ENCODE assay signal across 8 cellular contexts in genomic region chr5:97009212-97009898, GRCh38.
DNase-seq lines count a peak whose midpoint lies in the region; ATAC-seq, FAIRE-seq and TF ChIP-seq lines count a peak whose summit lies in the region.

No MANE protein-coding gene starts in this region.

- peaks cover 0 to 5% of the 10 kb centered on the region in 2 donors for H3K4me1 ChIP-seq in adrenal gland (replicated peaks in 1 of 2)

- H3K27ac Mint-ChIP-seq in activated T-cell treated with anti-CD3 and anti-CD28 coated beads, Interleukin-2, amount 50 U/mL, for 72 hours, result peak overlapping the region; percentile 75
- H3K27ac Mint-ChIP-seq in activated T-helper 17 cell treated with anti-CD3 and anti-CD28 coated beads, Interleukin-2, amount 50 U/mL, for 72 hours, result peak overlapping the region; percentile 81

- H3K27me3 ChIP-seq in adrenal gland, result no peaks in the 10 kb centered on the region

- H3K27me3 Mint-ChIP-seq in activated T-cell treated with anti-CD3 and anti-CD28 coated beads, Interleukin-2, amount 50 U/mL, for 72 hours (ENCODE audit: low read depth), result no peaks in the 10 kb centered on the region
- H3K27me3 Mint-ChIP-seq in activated T-helper 17 cell treated with anti-CD3 and anti-CD28 coated beads, Interleukin-2, amount 50 U/mL, for 72 hours, result no peaks in the 10 kb centered on the region

- peak; percentile 41 to 56 for ATAC-seq in activated T-cell treated with anti-CD3 and anti-CD28 coated beads, Interleukin-2, amount 50 U/mL, for 72 hours (replicated peaks in 1 of 2)
- ATAC-seq in HG03354 (IDR thresholded peaks at IDR 0.05; ENCODE audit: poor library complexity, severe bottlenecking, unreplicated experiment) (peak; percentile 69), sciatic nerve (peak; percentile 36), GM18519 (IDR thresholded peaks at IDR 0.05; ENCODE audit: low FRiP score, unreplicated experiment) (no peak)
- peak; percentile 69 for ATAC-seq in activated T-helper 17 cell treated with anti-CD3 and anti-CD28 coated beads, Interleukin-2, amount 50 U/mL, for 72 hours (replicated peaks)

- peaks cover 21% of the 10 kb centered on the region for H3K4me1 Mint-ChIP-seq in activated T-cell treated with anti-CD3 and anti-CD28 coated beads, Interleukin-2, amount 50 U/mL, for 72 hours (ENCODE audit: low read depth)
- peaks cover 30% of the 10 kb centered on the region for H3K4me1 Mint-ChIP-seq in activated T-helper 17 cell treated with anti-CD3 and anti-CD28 coated beads, Interleukin-2, amount 50 U/mL, for 72 hours

- DNase-seq in activated T-cell treated with anti-CD3 and anti-CD28 coated beads, Interleukin-2, amount 50 U/mL, for 72 hours, result no peak
- no peak for DNase-seq in activated T-cell treated with anti-CD3 and anti-CD28 coated beads, Interleukin-2, amount 50 U/mL, for 1 hour
- DNase-seq in sciatic nerve (ENCODE audit: low spot score) (no peak), adrenal gland (no peak), H54 (ENCODE audit: insufficient read length, low spot score) (no peak)

- no peak for TF ChIP-seq CTCF in adrenal gland (IDR thresholded peaks at IDR 0.05)

- H3K36me3 Mint-ChIP-seq in activated T-cell treated with anti-CD3 and anti-CD28 coated beads, Interleukin-2, amount 50 U/mL, for 72 hours (ENCODE audit: insufficient read depth in 2 of 2), result peaks cover 9 to 10% of the 10 kb centered on the region in 2 donors
- H3K36me3 Mint-ChIP-seq in activated T-helper 17 cell treated with anti-CD3 and anti-CD28 coated beads, Interleukin-2, amount 50 U/mL, for 72 hours (ENCODE audit: low read depth), result peaks cover 64% of the 10 kb centered on the region

- H3K4me3 Mint-ChIP-seq in activated T-cell treated with anti-CD3 and anti-CD28 coated beads, Interleukin-2, amount 50 U/mL, for 72 hours, result peak overlapping the region; percentile 42 to 68
- H3K4me3 Mint-ChIP-seq in activated T-helper 17 cell treated with anti-CD3 and anti-CD28 coated beads, Interleukin-2, amount 50 U/mL, for 72 hours, result peak overlapping the region; percentile 49

- no peaks in the 10 kb centered on the region for H3K9me3 ChIP-seq in adrenal gland (replicated peaks in 1 of 3)

- intact Hi-C loops in sciatic nerve (cut with DNase I), result loop anchor here (10.0 kb wide), 1 partner anchor 155 kb away; no protein-coding TSS in a partner anchor
- intact Hi-C loops in adrenal gland (cut with DNase I), result no loop called here

- TF ChIP-seq POLR2A in adrenal gland (IDR thresholded peaks at IDR 0.05) (no peak), H54 (IDR thresholded peaks at IDR 0.05; ENCODE audit: low read depth, low read length) (no peak)

- no peak for FAIRE-seq in H54 (lab: Jason Lieb, UNC)

- 50 to 54% (median 53%) methylated on average over 3 of the region's 3 CpGs for WGBS in adrenal gland, 4 donors

- no peak overlapping the region for H3K4me3 ChIP-seq in adrenal gland

- H3K36me3 ChIP-seq in adrenal gland (replicated peaks in 1 of 2), result peaks cover 0 to 14% of the 10 kb centered on the region in 2 donors

- no peak overlapping the region for H3K27ac ChIP-seq in adrenal gland

- no peaks in the 10 kb centered on the region for H3K9me3 Mint-ChIP-seq in activated T-cell treated with anti-CD3 and anti-CD28 coated beads, Interleukin-2, amount 50 U/mL, for 72 hours
- no peaks in the 10 kb centered on the region for H3K9me3 Mint-ChIP-seq in activated T-helper 17 cell treated with anti-CD3 and anti-CD28 coated beads, Interleukin-2, amount 50 U/mL, for 72 hours
